ENCODE assay signal across 1 cellular context in the genomic region with DNA sequence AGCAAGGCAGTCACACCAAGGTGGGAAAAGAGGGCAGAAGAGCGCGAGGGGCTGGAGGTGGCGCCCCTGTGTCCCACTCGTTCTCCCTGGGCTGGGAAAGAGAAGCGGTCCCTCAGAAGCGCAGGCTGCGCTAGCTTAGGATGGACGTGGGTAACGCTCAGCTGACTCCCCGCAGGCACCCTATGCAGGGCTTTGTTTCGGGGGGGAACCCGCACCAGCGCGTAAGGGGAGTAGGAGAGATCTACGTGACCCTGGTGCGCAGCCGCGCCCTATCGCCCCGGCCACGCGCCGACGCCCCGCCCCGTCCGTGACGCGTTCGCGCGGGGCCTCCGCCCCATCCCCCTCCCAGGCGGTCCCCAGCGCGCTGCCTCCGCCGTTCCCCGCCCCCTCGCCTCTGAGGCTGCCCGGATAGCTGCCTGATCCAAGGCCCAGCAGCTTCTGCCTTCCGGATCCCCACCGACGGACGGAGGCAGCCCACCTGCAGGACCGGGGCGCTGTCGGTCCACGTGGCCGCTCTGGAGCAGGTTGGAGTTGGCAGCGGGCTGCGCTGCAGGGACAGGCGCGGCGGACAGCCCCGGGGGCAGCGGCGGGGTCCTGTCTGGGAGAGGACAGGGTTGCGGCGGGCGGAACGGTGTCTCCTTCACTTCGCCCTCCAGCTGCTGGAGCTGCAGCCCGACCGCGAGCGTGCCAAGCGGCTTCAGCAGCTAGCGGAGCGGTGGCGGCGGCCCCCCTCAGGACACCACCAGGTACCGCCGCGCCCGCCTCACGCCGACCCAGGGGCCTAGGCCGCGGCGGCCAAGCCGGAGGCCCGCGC.
A peak's percentile ranks its signal among the peaks of the same experiment; 100 is the strongest.
TF ChIP-seq lines count a peak whose summit lies in the region.

A gene with protein sequence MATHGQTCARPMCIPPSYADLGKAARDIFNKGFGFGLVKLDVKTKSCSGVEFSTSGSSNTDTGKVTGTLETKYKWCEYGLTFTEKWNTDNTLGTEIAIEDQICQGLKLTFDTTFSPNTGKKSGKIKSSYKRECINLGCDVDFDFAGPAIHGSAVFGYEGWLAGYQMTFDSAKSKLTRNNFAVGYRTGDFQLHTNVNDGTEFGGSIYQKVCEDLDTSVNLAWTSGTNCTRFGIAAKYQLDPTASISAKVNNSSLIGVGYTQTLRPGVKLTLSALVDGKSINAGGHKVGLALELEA (plus strand): TSS at position 604 of the 814 bp plus-strand sequence. CDS start 363 bp downstream, outside the sequence.

TF ChIP-seq in HEK293, 187 proteins besides CTCF, POLR2A, EP300 and RAD21 (continued from another document):
- TF ChIP-seq ZNF37A (tag by site-specific recombination; IDR thresholded peaks at IDR 0.05) (no peak), MEIS1 (CRISPR knock-in tag; IDR thresholded peaks at IDR 0.05; ENCODE audit: borderline replicate concordance) (no peak), GLIS2 (tag by site-specific recombination; IDR thresholded peaks at IDR 0.05) (peak; percentile 81), ZNF266 (tag by site-specific recombination; IDR thresholded peaks at IDR 0.05; ENCODE audit: low read depth) (no peak), ZNF133 (tag by site-specific recombination; IDR thresholded peaks at IDR 0.05) (no peak), ZNF341 (tag by site-specific recombination; IDR thresholded peaks at IDR 0.05; ENCODE audit: low read depth) (peak; percentile 100), SCRT2 (tag by site-specific recombination; IDR thresholded peaks at IDR 0.05) (no peak; the same call in 1 of the 2 replicates), ZNF138 (tag by site-specific recombination; IDR thresholded peaks at IDR 0.05; ENCODE audit: borderline replicate concordance) (no peak), ZNF654 (tag by site-specific recombination; IDR thresholded peaks at IDR 0.05; ENCODE audit: low read depth) (no peak), ZNF600 (tag by site-specific recombination; IDR thresholded peaks at IDR 0.05) (peak; percentile 90), ZNF394 (tag by site-specific recombination; IDR thresholded peaks at IDR 0.05; ENCODE audit: borderline replicate concordance) (peak; percentile 82), ZNF529 (tag by site-specific recombination; IDR thresholded peaks at IDR 0.05; ENCODE audit: insufficient replicate concordance) (no peak), ZNF114 (tag by site-specific recombination; IDR thresholded peaks at IDR 0.05) (no peak), ZNF585B (tag by site-specific recombination; IDR thresholded peaks at IDR 0.05) (no peak), ZNF677 (tag by site-specific recombination; IDR thresholded peaks at IDR 0.05) (0 out of 2 replicates have a peak, but pooled peaks have one; percentile 34), ZNF426 (tag by site-specific recombination; IDR thresholded peaks at IDR 0.05) (no peak), KLF9 (tag by site-specific recombination; IDR thresholded peaks at IDR 0.05; ENCODE audit: low read depth) (peak; percentile 95), ZNF146 (tag by site-specific recombination; IDR thresholded peaks at IDR 0.05) (0 out of 2 replicates have a peak, but pooled peaks have one; percentile 3), ZNF274 (IDR thresholded peaks at IDR 0.05; ENCODE audit: low read length) (no peak), ZNF274 (tag by site-specific recombination; IDR thresholded peaks at IDR 0.05; ENCODE audit: borderline replicate concordance) (no peak), ZFP69B (tag by site-specific recombination; IDR thresholded peaks at IDR 0.05) (peak; percentile 40; the same call in 1 of the 2 replicates), ZNF16 (tag by site-specific recombination; IDR thresholded peaks at IDR 0.05; ENCODE audit: low read depth) (0 out of 2 replicates have a peak, but pooled peaks have one; percentile 15), ZEB2 (tag by site-specific recombination; IDR thresholded peaks at IDR 0.05) (peak; percentile 88), ZNF223 (tag by site-specific recombination; IDR thresholded peaks at IDR 0.05) (no peak), ZNF558 (tag by site-specific recombination; IDR thresholded peaks at IDR 0.05) (no peak), BCL11A (tag by site-specific recombination; IDR thresholded peaks at IDR 0.05; ENCODE audit: low read depth) (no peak)
- TF ChIP-seq, protein P1, sequence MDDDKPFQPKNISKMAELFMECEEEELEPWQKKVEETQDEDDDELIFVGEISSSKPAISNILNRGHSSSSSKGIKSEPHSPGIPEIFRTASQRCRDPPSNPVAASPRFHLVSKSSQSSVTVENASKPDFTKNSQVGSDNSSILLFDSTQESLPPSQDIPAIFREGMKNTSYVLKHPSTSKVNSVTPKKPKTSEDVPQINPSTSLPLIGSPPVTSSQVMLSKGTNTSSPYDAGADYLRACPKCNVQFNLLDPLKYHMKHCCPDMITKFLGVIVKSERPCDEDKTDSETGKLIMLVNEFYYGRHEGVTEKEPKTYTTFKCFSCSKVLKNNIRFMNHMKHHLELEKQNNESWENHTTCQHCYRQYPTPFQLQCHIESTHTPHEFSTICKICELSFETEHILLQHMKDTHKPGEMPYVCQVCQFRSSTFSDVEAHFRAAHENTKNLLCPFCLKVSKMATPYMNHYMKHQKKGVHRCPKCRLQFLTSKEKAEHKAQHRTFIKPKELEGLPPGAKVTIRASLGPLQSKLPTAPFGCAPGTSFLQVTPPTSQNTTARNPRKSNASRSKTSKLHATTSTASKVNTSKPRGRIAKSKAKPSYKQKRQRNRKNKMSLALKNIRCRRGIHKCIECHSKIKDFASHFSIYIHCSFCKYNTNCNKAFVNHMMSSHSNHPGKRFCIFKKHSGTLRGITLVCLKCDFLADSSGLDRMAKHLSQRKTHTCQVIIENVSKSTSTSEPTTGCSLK (tag by site-specific recombination; IDR thresholded peaks at IDR 0.05), result no peak
- TF ChIP-seq, protein P2, sequence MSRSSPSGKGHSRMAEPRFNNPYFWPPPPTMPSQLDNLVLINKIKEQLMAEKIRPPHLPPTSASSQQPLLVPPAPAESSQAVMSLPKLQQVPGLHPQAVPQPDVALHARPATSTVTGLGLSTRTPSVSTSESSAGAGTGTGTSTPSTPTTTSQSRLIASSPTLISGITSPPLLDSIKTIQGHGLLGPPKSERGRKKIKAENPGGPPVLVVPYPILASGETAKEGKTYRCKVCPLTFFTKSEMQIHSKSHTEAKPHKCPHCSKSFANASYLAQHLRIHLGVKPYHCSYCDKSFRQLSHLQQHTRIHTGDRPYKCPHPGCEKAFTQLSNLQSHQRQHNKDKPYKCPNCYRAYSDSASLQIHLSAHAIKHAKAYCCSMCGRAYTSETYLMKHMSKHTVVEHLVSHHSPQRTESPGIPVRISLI (tag by site-specific recombination; IDR thresholded peaks at IDR 0.05), result no peak
- TF ChIP-seq, protein P3, sequence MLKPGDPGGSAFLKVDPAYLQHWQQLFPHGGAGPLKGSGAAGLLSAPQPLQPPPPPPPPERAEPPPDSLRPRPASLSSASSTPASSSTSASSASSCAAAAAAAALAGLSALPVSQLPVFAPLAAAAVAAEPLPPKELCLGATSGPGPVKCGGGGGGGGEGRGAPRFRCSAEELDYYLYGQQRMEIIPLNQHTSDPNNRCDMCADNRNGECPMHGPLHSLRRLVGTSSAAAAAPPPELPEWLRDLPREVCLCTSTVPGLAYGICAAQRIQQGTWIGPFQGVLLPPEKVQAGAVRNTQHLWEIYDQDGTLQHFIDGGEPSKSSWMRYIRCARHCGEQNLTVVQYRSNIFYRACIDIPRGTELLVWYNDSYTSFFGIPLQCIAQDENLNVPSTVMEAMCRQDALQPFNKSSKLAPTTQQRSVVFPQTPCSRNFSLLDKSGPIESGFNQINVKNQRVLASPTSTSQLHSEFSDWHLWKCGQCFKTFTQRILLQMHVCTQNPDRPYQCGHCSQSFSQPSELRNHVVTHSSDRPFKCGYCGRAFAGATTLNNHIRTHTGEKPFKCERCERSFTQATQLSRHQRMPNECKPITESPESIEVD (tag by site-specific recombination; IDR thresholded peaks at IDR 0.05), result no peak
- TF ChIP-seq, protein P4, sequence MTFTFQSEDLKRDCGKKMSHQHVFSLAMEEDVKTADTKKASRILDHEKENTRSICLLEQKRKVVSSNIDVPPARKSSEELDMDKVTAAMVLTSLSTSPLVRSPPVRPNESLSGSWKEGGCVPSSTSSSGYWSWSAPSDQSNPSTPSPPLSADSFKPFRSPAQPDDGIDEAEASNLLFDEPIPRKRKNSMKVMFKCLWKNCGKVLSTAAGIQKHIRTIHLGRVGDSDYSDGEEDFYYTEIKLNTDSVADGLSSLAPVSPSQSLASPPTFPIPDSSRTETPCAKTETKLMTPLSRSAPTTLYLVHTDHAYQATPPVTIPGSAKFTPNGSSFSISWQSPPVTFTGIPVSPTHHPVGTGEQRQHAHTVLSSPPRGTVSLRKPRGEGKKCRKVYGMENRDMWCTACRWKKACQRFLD (tag by site-specific recombination; IDR thresholded peaks at IDR 0.05), result no peak
- TF ChIP-seq, protein P5, sequence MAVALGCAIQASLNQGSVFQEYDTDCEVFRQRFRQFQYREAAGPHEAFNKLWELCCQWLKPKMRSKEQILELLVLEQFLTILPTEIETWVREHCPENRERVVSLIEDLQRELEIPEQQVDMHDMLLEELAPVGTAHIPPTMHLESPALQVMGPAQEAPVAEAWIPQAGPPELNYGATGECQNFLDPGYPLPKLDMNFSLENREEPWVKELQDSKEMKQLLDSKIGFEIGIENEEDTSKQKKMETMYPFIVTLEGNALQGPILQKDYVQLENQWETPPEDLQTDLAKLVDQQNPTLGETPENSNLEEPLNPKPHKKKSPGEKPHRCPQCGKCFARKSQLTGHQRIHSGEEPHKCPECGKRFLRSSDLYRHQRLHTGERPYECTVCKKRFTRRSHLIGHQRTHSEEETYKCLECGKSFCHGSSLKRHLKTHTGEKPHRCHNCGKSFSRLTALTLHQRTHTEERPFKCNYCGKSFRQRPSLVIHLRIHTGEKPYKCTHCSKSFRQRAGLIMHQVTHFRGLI (tag by site-specific recombination; IDR thresholded peaks at IDR 0.05), result peak; percentile 11; the same call in 1 of the 2 replicates
- TF ChIP-seq, protein P6, sequence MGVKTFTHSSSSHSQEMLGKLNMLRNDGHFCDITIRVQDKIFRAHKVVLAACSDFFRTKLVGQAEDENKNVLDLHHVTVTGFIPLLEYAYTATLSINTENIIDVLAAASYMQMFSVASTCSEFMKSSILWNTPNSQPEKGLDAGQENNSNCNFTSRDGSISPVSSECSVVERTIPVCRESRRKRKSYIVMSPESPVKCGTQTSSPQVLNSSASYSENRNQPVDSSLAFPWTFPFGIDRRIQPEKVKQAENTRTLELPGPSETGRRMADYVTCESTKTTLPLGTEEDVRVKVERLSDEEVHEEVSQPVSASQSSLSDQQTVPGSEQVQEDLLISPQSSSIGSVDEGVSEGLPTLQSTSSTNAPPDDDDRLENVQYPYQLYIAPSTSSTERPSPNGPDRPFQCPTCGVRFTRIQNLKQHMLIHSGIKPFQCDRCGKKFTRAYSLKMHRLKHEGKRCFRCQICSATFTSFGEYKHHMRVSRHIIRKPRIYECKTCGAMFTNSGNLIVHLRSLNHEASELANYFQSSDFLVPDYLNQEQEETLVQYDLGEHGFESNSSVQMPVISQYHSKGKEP (tag by site-specific recombination; IDR thresholded peaks at IDR 0.05), result no peak
